In genomic region chr1:105204836-105205371, GRCh38 we compare ENCODE assay signal across 22 cellular contexts.
DNase-seq lines count a peak whose midpoint lies in the region; ATAC-seq, FAIRE-seq and TF ChIP-seq lines count a peak whose summit lies in the region.
"Had no signal": no experiment of that assay in that cellular context is flagged by ENCODE, and none has a peak within 500 bp of the region (broad histone marks: within the 10 kb centered on the region; RNA-seq: fewer than 3 reads in every experiment).

No MANE protein-coding gene starts in this region.

- peak; percentile 81 for ATAC-seq in GM23338
- ATAC-seq: PC-3, Right ventricle myocardium inferior had no signal

- H4K20me1 ChIP-seq in GM23338 (replicated peaks; ENCODE audit: insufficient read depth) (no peaks in the 10 kb centered on the region), neural progenitor cell (ENCODE audit: low read depth) (no peaks in the 10 kb centered on the region)

- H3K4me3 ChIP-seq in GM23338 (no peak overlapping the region), neural progenitor cell (no peak overlapping the region)
- H3K4me3 ChIP-seq: GM23248, SJSA1 had no signal

- H3K36me3 Mint-ChIP-seq in GM23338 (ENCODE audit: low read depth) (no peaks in the 10 kb centered on the region), neural progenitor cell (no peaks in the 10 kb centered on the region)

- H3K27me3 Mint-ChIP-seq in GM23338 (ENCODE audit: insufficient read depth, low read depth, poor library complexity) (peaks cover 2% of the 10 kb centered on the region), neural progenitor cell (ENCODE audit: insufficient read depth, low read depth) (no peaks in the 10 kb centered on the region)
- H3K27me3 Mint-ChIP-seq: B cell had no signal

- H2AFZ ChIP-seq in GM23338 (peak overlapping the region; percentile 70; the same call in 1 of the 2 replicates), neural progenitor cell (replicated peaks) (peak overlapping the region; percentile 50)
- H2AFZ ChIP-seq: GM23248 had no signal

- H3K4me1 Mint-ChIP-seq in GM23338 (no peaks in the 10 kb centered on the region), neural progenitor cell (no peaks in the 10 kb centered on the region)
- H3K4me1 Mint-ChIP-seq: B cell had no signal

- H3K27ac ChIP-seq in GM23338 (ENCODE audit: low read depth) (no peak overlapping the region), neural progenitor cell (no peak overlapping the region)
- H3K27ac ChIP-seq: GM23248, SJSA1 had no signal

- no peak overlapping the region for H3K9ac ChIP-seq in neural progenitor cell
- H3K9ac ChIP-seq: GM23248 had no signal

- FAIRE-seq in RCC 7860 (lab: Jason Lieb, UNC): no peak
- FAIRE-seq: GM18507 had no signal

- H3K79me2 ChIP-seq in GM23338 (replicated peaks; ENCODE audit: insufficient read depth) (no peaks in the 10 kb centered on the region), neural progenitor cell (ENCODE audit: low read depth) (no peaks in the 10 kb centered on the region)

- no peaks in the 10 kb centered on the region for H3K9me3 ChIP-seq in neural progenitor cell (ENCODE audit: low read depth)

- no peaks in the 10 kb centered on the region for H3K9me2 ChIP-seq in GM23338 (ENCODE audit: insufficient read depth)

- DNase-seq in GM23338 (ENCODE audit: low spot score) (peak; percentile 28), HuH-7 (ENCODE audit: low spot score) (peak; percentile 1), iPS DF 4.7 (ENCODE audit: extremely low read depth, low spot score) (peak; percentile 2), neural progenitor cell (ENCODE audit: low spot score) (peak; percentile 26), T-helper 9 cell (no peak), RCC 7860 (ENCODE audit: low spot score) (no peak), NCI-H524 (lab: John Stamatoyannopoulos, UW) (no peak)
- DNase-seq: DMS153; GM23248; Karpas-422; NCI-H1092; NCI-H1417 treated with DMSO at 0.1 percent for 48 hours; NCI-H1694 treated with DMSO at 0.1 percent for 48 hours; NCI-H2081 treated with DMSO at 0.1 percent for 48 hours; NCI-H526; NCI-H82; NK-92 treated with Interleukin-12 subunit alpha and Interleukin-12 subunit beta, amount 100 ng/mL, for 24 hours; PC-3 had no signal

- no peaks in the 10 kb centered on the region for H3K4me1 ChIP-seq in GM23338 (ENCODE audit: insufficient read depth)
- no peaks in the 10 kb centered on the region for H3K4me1 ChIP-seq in neural progenitor cell
- H3K4me1 ChIP-seq: SJSA1 had no signal

- H3K4me2 ChIP-seq in GM23338 (no peak overlapping the region), neural progenitor cell (no peak overlapping the region)

- H3K9me3 Mint-ChIP-seq in GM23338 (no peaks in the 10 kb centered on the region; the same call in 2 of the 3 replicates), neural progenitor cell (peaks cover 2% of the 10 kb centered on the region)

- H3K27me3 ChIP-seq in GM23338 (ENCODE audit: insufficient read depth) (no peaks in the 10 kb centered on the region), neural progenitor cell (no peaks in the 10 kb centered on the region)
- H3K27me3 ChIP-seq: SJSA1 had no signal

- TF ChIP-seq CTCF in GM23338 (conservative IDR thresholded peaks at IDR 0.05; ENCODE audit: low read depth in 2 of 2): peak in 1 of 2 experiments; percentile 38; a peak in 2 of 4 replicates
- peak; percentile 9 for TF ChIP-seq CTCF in neural progenitor cell (IDR thresholded peaks at IDR 0.05)

- H3F3A ChIP-seq in GM23338 (replicated peaks; ENCODE audit: low read depth) (no peaks in the 10 kb centered on the region), neural progenitor cell (ENCODE audit: low read depth) (no peaks in the 10 kb centered on the region)

- H3K27ac Mint-ChIP-seq in GM23338: no peak overlapping the region
- H3K27ac Mint-ChIP-seq in neural progenitor cell: no peak overlapping the region
- H3K27ac Mint-ChIP-seq: B cell had no signal

- H3K4me3 Mint-ChIP-seq in GM23338: no peak overlapping the region
- H3K4me3 Mint-ChIP-seq in neural progenitor cell: no peak overlapping the region
- H3K4me3 Mint-ChIP-seq: B cell had no signal

- no peaks in the 10 kb centered on the region for H3K36me3 ChIP-seq in GM23338 (ENCODE audit: insufficient read depth)
- H3K36me3 ChIP-seq in neural progenitor cell: no peaks in the 10 kb centered on the region
- H3K36me3 ChIP-seq: SJSA1 had no signal

TF ChIP-seq in GM23338, 12 proteins besides CTCF, POLR2A, EP300 and RAD21 (continues in another document):
- TF ChIP-seq ZNF114 (CRISPR knock-in tag; IDR thresholded peaks at IDR 0.05) (no peak), EZH2phosphoT487 (IDR thresholded peaks at IDR 0.05; ENCODE audit: unreplicated experiment) (no peak), STAT1 (IDR thresholded peaks at IDR 0.05; ENCODE audit: unreplicated experiment) (no peak), CREB1 (CRISPR knock-in tag; IDR thresholded peaks at IDR 0.05; ENCODE audit: low read depth) (no peak), NANOG (IDR thresholded peaks at IDR 0.05; ENCODE audit: borderline replicate concordance) (no peak), ZNF331 (CRISPR knock-in tag; IDR thresholded peaks at IDR 0.05; ENCODE audit: low read depth) (no peak), ETS1 (IDR thresholded peaks at IDR 0.05) (no peak), JUNB (IDR thresholded peaks at IDR 0.05; ENCODE audit: unreplicated experiment) (no peak), REST (IDR thresholded peaks at IDR 0.05; ENCODE audit: unreplicated experiment) (no peak)

Comparison
In these comparisons a context has a peak if more than half of its experiments do, and no peak if none do; other contexts are left out.
1. DNase-seq: peak in GM23338 (single experiment), HuH-7 (single experiment), iPS DF 4.7 (single experiment) and neural progenitor cell (single experiment); none in T-helper 9 cell (single experiment), RCC 7860 (single experiment) and NCI-H524 (0 of 2).